9 cellular contexts compared by ENCODE assay signal in genomic region chr2:209208211-209208610, GRCh38.
A peak's percentile ranks its signal among the peaks of the same experiment; 100 is the strongest.
DNase-seq lines count a peak whose midpoint lies in the region; ATAC-seq and TF ChIP-seq lines count a peak whose summit lies in the region.
"Had no signal": no experiment of that assay in that cellular context is flagged by ENCODE, and none has a peak within 500 bp of the region (broad histone marks: within the 10 kb centered on the region; RNA-seq: fewer than 3 reads in every experiment).

No MANE protein-coding gene starts in this region.

- H3K9me3 Mint-ChIP-seq in activated T-cell treated with anti-CD3 and anti-CD28 coated beads, Interleukin-2, amount 50 U/mL, for 72 hours, result peaks cover 0 to 2% of the 10 kb centered on the region in 2 donors
- no peaks in the 10 kb centered on the region for H3K9me3 Mint-ChIP-seq in activated T-cell treated with anti-CD3 and anti-CD28 coated beads, Interleukin-2, amount 50 U/mL, for 4 hours
- H3K9me3 Mint-ChIP-seq: activated naive CD4-positive, alpha-beta T cell treated with anti-CD3 and anti-CD28 coated beads, Interleukin-2, amount 50 U/mL, for 72 hours had no signal

- no peak for ATAC-seq in activated T-cell treated with anti-CD3 and anti-CD28 coated beads, Interleukin-2, amount 50 U/mL, for 72 hours (replicated peaks in 1 of 2)
- no peak for ATAC-seq in activated T-cell treated with anti-CD3 and anti-CD28 coated beads, Interleukin-2, amount 50 U/mL, for 4 hours
- ATAC-seq: activated naive CD4-positive, alpha-beta T cell treated with anti-CD3 and anti-CD28 coated beads, Interleukin-2, amount 50 U/mL, for 72 hours had no signal

- H3K4me3 ChIP-seq in HEK293 (ENCODE audit: low read depth, low read length) (no peak overlapping the region), mammary epithelial cell (replicated peaks in 1 of 3; ENCODE audit: insufficient read depth in 1 of 3, low read depth in 2 of 3, low read length in 3 of 3) (peak overlapping the region in 2 of 3 experiments; percentile 24 to 34), uterus (no peak overlapping the region)

- intact Hi-C loops in mammary epithelial cell (cut with micrococcal nuclease), result loop anchor here (1.0 to 2.0 kb wide), 4 partner anchors 388 to 813 kb away; no protein-coding TSS in a partner anchor
- intact Hi-C loops in uterus (cut with DNase I; ENCODE audit: low total_unique reads), result no loop called here

- dilution Hi-C loops in mammary epithelial cell (cut with HindIII; ENCODE audit: low sequenced_read_pairs), result no loop called here

- H3K9ac ChIP-seq in mammary epithelial cell (ENCODE audit: insufficient read depth, low read length), result peak overlapping the region; percentile 37

- H3K27me3 Mint-ChIP-seq in activated T-cell treated with anti-CD3 and anti-CD28 coated beads, Interleukin-2, amount 50 U/mL, for 72 hours (ENCODE audit: low read depth), result no peaks in the 10 kb centered on the region
- no peaks in the 10 kb centered on the region for H3K27me3 Mint-ChIP-seq in activated T-cell treated with anti-CD3 and anti-CD28 coated beads, Interleukin-2, amount 50 U/mL, for 4 hours (ENCODE audit: low read depth)

- H3K4me1 ChIP-seq in HEK293 (ENCODE audit: control insufficient read depth, insufficient read depth, low read length) (no peaks in the 10 kb centered on the region), mammary epithelial cell (ENCODE audit: insufficient read depth, low read length) (no peaks in the 10 kb centered on the region), uterus (no peaks in the 10 kb centered on the region)

- H3K36me3 ChIP-seq in HEK293 (ENCODE audit: control insufficient read depth in 2 of 2, insufficient read depth in 1 of 2, low read length in 2 of 2) (no peaks in the 10 kb centered on the region), mammary epithelial cell (ENCODE audit: insufficient read depth, low read length) (no peaks in the 10 kb centered on the region), uterus (no peaks in the 10 kb centered on the region)

- CTCF ChIA-PET in HEK293 (lab: Yijun Ruan, JAX), result interaction anchor here (0.6 to 1.1 kb wide), 12 partner anchors 37 to 836 kb away, joined by 3 to 4 read pairs (median 3); no protein-coding TSS in a partner anchor
- CTCF ChIA-PET in mammary epithelial cell (lab: Charles Lee; ENCODE audit: low non-redundant PET), result interaction anchor here (0.5 kb wide), 1 partner anchor 558 kb away, joined by 11 read pairs; no protein-coding TSS in a partner anchor

- WGBS in mammary epithelial cell (ENCODE audit: low coverage, missing lambda C conversion rate), result 37% methylated on average over 9 of the region's 9 CpGs

- peak overlapping the region; percentile 70 for H2AFZ ChIP-seq in mammary epithelial cell (ENCODE audit: low read depth, low read length)

- DNase-seq in activated T-cell treated with anti-CD3 and anti-CD28 coated beads, Interleukin-2, amount 50 U/mL, for 72 hours, result peak; percentile 8 to 19
- DNase-seq in activated T-cell treated with anti-CD3 and anti-CD28 coated beads, Interleukin-2, amount 50 U/mL, for 4 hours, result no peak
- DNase-seq in NCI-H460 (ENCODE audit: extremely low read depth, low read depth) (peak; percentile 41), mammary epithelial cell (peak; percentile 9), midbrain (lab: John Stamatoyannopoulos, UW) (peak; percentile 42), uterus (no peak)
- no peak for DNase-seq in stimulated activated CD4-positive, alpha-beta T cell treated with anti-CD3 and anti-CD28 coated beads, Interleukin-4, amount 100 ng/mL, for 24 hours

- H3K4me2 ChIP-seq in mammary epithelial cell (ENCODE audit: insufficient read depth, low read depth, low read length), result peak overlapping the region; percentile 73

- H4K20me1 ChIP-seq in mammary epithelial cell (ENCODE audit: insufficient read depth, low read length), result no peaks in the 10 kb centered on the region

- H3K27me3 ChIP-seq in mammary epithelial cell (ENCODE audit: insufficient read depth, low read length) (no peaks in the 10 kb centered on the region), uterus (no peaks in the 10 kb centered on the region)

- BruUV-seq in mammary epithelial cell (replicated peaks; lab: Mats Ljungman, UMichigan), result no TSS peak

- TF ChIP-seq POLR2A in uterus (IDR thresholded peaks at IDR 0.05), result no peak

- H3K27ac Mint-ChIP-seq in activated T-cell treated with anti-CD3 and anti-CD28 coated beads, Interleukin-2, amount 50 U/mL, for 72 hours, result no peak overlapping the region
- H3K27ac Mint-ChIP-seq: activated naive CD4-positive, alpha-beta T cell treated with anti-CD3 and anti-CD28 coated beads, Interleukin-2, amount 50 U/mL, for 72 hours had no signal

- in situ Hi-C loops in mammary epithelial cell (cut with MboI; ENCODE audit: low sequenced_read_pairs in 2 of 2), result loop anchor here in 1 of 2 donors (25.0 kb wide), 1 partner anchor 746 kb away; no protein-coding TSS in a partner anchor

- no peaks in the 10 kb centered on the region for H3K79me2 ChIP-seq in mammary epithelial cell (ENCODE audit: insufficient read depth, low read length)

- H3K9me3 ChIP-seq in HEK293 (ENCODE audit: control insufficient read depth, insufficient read depth, low read depth, low read length) (no peaks in the 10 kb centered on the region), mammary epithelial cell (replicated peaks; ENCODE audit: insufficient read depth, low read length) (no peaks in the 10 kb centered on the region), uterus (no peaks in the 10 kb centered on the region)

- no peak overlapping the region for H3K27ac ChIP-seq in HEK293 (ENCODE audit: extremely low read depth, low read depth, low read length)
- H3K27ac ChIP-seq in mammary epithelial cell (ENCODE audit: insufficient read depth, low read depth, low read length), result no peak overlapping the region
- no peak overlapping the region for H3K27ac ChIP-seq in uterus

- H3K4me3 Mint-ChIP-seq in activated T-cell treated with anti-CD3 and anti-CD28 coated beads, Interleukin-2, amount 50 U/mL, for 72 hours, result no peak overlapping the region
- H3K4me3 Mint-ChIP-seq in activated T-cell treated with anti-CD3 and anti-CD28 coated beads, Interleukin-2, amount 50 U/mL, for 4 hours, result no peak overlapping the region

- POLR2A ChIA-PET in HEK293 (lab: Yijun Ruan, JAX), result no interaction called here

- TF ChIP-seq CTCF in HEK293 (tag by site-specific recombination; IDR thresholded peaks at IDR 0.05), result no peak
- peak; percentile 63 to 76 for TF ChIP-seq CTCF in mammary epithelial cell (conservative IDR thresholded peaks at IDR 0.05 in 1 of 2, IDR thresholded peaks at IDR 0.05 in 1 of 2; ENCODE audit: extremely low read depth in 1 of 2, insufficient read depth in 1 of 2, low read depth in 1 of 2, low read length in 2 of 2)
- TF ChIP-seq CTCF in uterus (IDR thresholded peaks at IDR 0.05), result peak in 1 of 4 experiments; percentile 7

- H3K4me1 Mint-ChIP-seq in activated T-cell treated with anti-CD3 and anti-CD28 coated beads, Interleukin-2, amount 50 U/mL, for 72 hours (ENCODE audit: low read depth), result no peaks in the 10 kb centered on the region
- H3K4me1 Mint-ChIP-seq in activated T-cell treated with anti-CD3 and anti-CD28 coated beads, Interleukin-2, amount 50 U/mL, for 4 hours (ENCODE audit: low read depth), result no peaks in the 10 kb centered on the region

- no peaks in the 10 kb centered on the region for H3K36me3 Mint-ChIP-seq in activated T-cell treated with anti-CD3 and anti-CD28 coated beads, Interleukin-2, amount 50 U/mL, for 72 hours (ENCODE audit: insufficient read depth in 2 of 2)
- H3K36me3 Mint-ChIP-seq in activated T-cell treated with anti-CD3 and anti-CD28 coated beads, Interleukin-2, amount 50 U/mL, for 4 hours (ENCODE audit: insufficient read depth), result no peaks in the 10 kb centered on the region
- H3K36me3 Mint-ChIP-seq: activated naive CD4-positive, alpha-beta T cell treated with anti-CD3 and anti-CD28 coated beads, Interleukin-2, amount 50 U/mL, for 72 hours had no signal

TF ChIP-seq in HEK293, 187 proteins besides CTCF, POLR2A, EP300 and RAD21:
- TF ChIP-seq ZNF10 (tag by site-specific recombination; IDR thresholded peaks at IDR 0.05), result no peak
- peak; percentile 26 for TF ChIP-seq ZNF654 (tag by site-specific recombination; IDR thresholded peaks at IDR 0.05; ENCODE audit: low read depth)
- no peak for TF ChIP-seq AEBP2 (tag by site-specific recombination; IDR thresholded peaks at IDR 0.05; ENCODE audit: borderline replicate concordance)

Comparison
In these comparisons a context has a peak if more than half of its experiments do, and no peak if none do; other contexts are left out.
1. DNase-seq: peak in activated T-cell treated with anti-CD3 and anti-CD28 coated beads, Interleukin-2, amount 50 U/mL, for 72 hours (2 of 2), NCI-H460 (single experiment), mammary epithelial cell (single experiment) and midbrain (single experiment); none in activated T-cell treated with anti-CD3 and anti-CD28 coated beads, Interleukin-2, amount 50 U/mL, for 4 hours (single experiment), uterus (0 of 2) and stimulated activated CD4-positive, alpha-beta T cell treated with anti-CD3 and anti-CD28 coated beads, Interleukin-4, amount 100 ng/mL, for 24 hours (single experiment).
2. H3K4me3 ChIP-seq: peak in mammary epithelial cell (2 of 3); none in HEK293 (single experiment) and uterus (0 of 2).